In the genomic region with DNA sequence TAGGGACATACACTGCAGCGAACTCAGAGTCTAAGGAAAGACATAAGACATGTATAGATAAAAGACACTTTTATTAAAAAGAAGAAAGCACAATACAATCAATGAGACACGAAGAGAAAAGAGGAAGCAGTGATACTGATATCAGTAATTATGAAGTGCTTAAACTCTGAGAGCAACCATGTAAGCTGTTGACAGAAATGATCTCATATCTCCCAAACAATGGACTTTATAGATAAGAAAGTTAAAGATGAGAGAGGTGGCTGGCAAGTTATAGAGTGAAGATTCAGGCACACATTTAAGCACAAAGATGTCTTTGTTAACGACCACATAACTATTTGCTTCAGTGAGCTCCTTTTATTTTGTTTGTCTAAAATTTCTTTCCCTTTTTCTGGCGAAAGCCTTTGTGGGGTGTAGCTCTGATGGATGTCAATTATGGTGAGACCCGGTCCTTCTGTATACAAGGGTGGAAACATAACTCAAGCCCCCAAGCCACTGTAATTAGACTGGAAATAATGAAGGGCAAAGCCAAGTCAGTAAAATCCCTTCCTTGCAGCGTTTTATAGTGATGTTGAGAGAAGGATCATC, we compare ENCODE assay signal across 21 cellular contexts.
A peak's percentile ranks its signal among the peaks of the same experiment; 100 is the strongest.
DNase-seq lines count a peak whose midpoint lies in the region; ATAC-seq, FAIRE-seq and TF ChIP-seq lines count a peak whose summit lies in the region.
"Had no signal": no experiment of that assay in that cellular context is flagged by ENCODE, and none has a peak within 500 bp of the region (broad histone marks: within the 10 kb centered on the region; RNA-seq: fewer than 3 reads in every experiment).

No MANE protein-coding gene starts in this region.

- H4K20me1 ChIP-seq in HepG2 (ENCODE audit: insufficient read depth, low read length), result no peaks in the 10 kb centered on the region

- H3K56ac ChIP-seq in mesendoderm (ENCODE audit: low read length), result no peak overlapping the region

- DNase-seq in HepG2 (ENCODE audit: low spot score), result peak; percentile 4
- DNase-seq in right lobe of liver, result no peak
- no peak for DNase-seq in brain microvascular endothelial cell
- peak; percentile 37 for DNase-seq in mesendoderm
- DNase-seq in NCI-H446 (lab: John Stamatoyannopoulos, UW), result no peak
- DNase-seq: 8988T; activated CD4-positive, CD25-positive, alpha-beta regulatory T cell; activated CD8-positive, alpha-beta T cell treated with anti-CD3 and anti-CD28 coated beads, Interleukin-2, amount 10 ng/mL, durations not matched to agents 7 days and 5 days; activated T-cell treated with anti-CD3 and anti-CD28 coated beads, Interleukin-2, amount 50 U/mL, for 1 hour; DMS79 treated with DMSO at 0.1 percent for 48 hours; glutamatergic neuron; natural killer cell; NCI-H1105 treated with DMSO at 0.1 percent for 48 hours; NCI-H2081; NCI-H510A had no signal

- POLR2A ChIA-PET in HepG2 (lab: Yijun Ruan, JAX), result no interaction called here

- H4K8ac ChIP-seq in mesendoderm (ENCODE audit: low read depth, low read length), result no peak overlapping the region

- H3K4me2 ChIP-seq in HepG2 (ENCODE audit: low read depth, low read length) (no peak overlapping the region), mesendoderm (ENCODE audit: low read length) (no peak overlapping the region)

- intact Hi-C loops in HepG2 (cut with micrococcal nuclease; ENCODE audit: unreplicated experiment) (no loop called here), right lobe of liver (cut with DNase I) (no loop called here)

- no peak for TF ChIP-seq POLR2A in HepG2 (IDR thresholded peaks at IDR 0.05; ENCODE audit: insufficient read depth in 1 of 2, low read depth in 2 of 2, low read length in 2 of 2)
- no peak for TF ChIP-seq POLR2A in right lobe of liver (IDR thresholded peaks at IDR 0.05)

- H3K9me3 ChIP-seq in HepG2 (ENCODE audit: low read length), result no peaks in the 10 kb centered on the region
- H3K9me3 ChIP-seq in right lobe of liver, result no peaks in the 10 kb centered on the region
- H3K9me3 ChIP-seq: breast epithelium had no signal

- H3K79me2 ChIP-seq in HepG2 (ENCODE audit: insufficient read depth, low read length), result no peaks in the 10 kb centered on the region
- H3K79me2 ChIP-seq in mesendoderm (ENCODE audit: control insufficient read depth, insufficient read depth, low read length), result no peaks in the 10 kb centered on the region

- H3K18ac ChIP-seq in mesendoderm (ENCODE audit: low read length), result no peak overlapping the region

- no peaks in the 10 kb centered on the region for H3K27me3 ChIP-seq in HepG2 (ENCODE audit: control insufficient read depth in 1 of 2, insufficient read depth in 2 of 2, low read length in 2 of 2)
- no peaks in the 10 kb centered on the region for H3K27me3 ChIP-seq in right lobe of liver
- H3K27me3 ChIP-seq in brain microvascular endothelial cell (replicated peaks), result no peaks in the 10 kb centered on the region
- H3K27me3 ChIP-seq in mesendoderm (ENCODE audit: insufficient read depth, low read length, poor library complexity), result no peaks in the 10 kb centered on the region
- H3K27me3 ChIP-seq: breast epithelium had no signal

- H3K4me1 ChIP-seq in HepG2 (ENCODE audit: insufficient read depth, low read length) (peaks cover 5% of the 10 kb centered on the region; the same call in 1 of the 2 replicates), right lobe of liver (no peaks in the 10 kb centered on the region), mesendoderm (ENCODE audit: control insufficient read depth, low read depth, low read length) (no peaks in the 10 kb centered on the region)
- H3K4me1 ChIP-seq: breast epithelium had no signal

- H2BK5ac ChIP-seq in mesendoderm (ENCODE audit: low read length), result no peak overlapping the region

- no peak overlapping the region for H3K4me3 ChIP-seq in HepG2 (replicated peaks in 1 of 3; ENCODE audit: insufficient read depth in 1 of 3, low read depth in 2 of 3, low read length in 3 of 3)
- H3K4me3 ChIP-seq in right lobe of liver, result no peak overlapping the region
- no peak overlapping the region for H3K4me3 ChIP-seq in brain microvascular endothelial cell (ENCODE audit: low read depth, low read length)
- no peak overlapping the region for H3K4me3 ChIP-seq in mesendoderm (ENCODE audit: low read length)
- H3K4me3 ChIP-seq: breast epithelium, coronary artery had no signal

- CTCF ChIA-PET in HepG2 (lab: Yijun Ruan, JAX; ENCODE audit: low intra/inter-chr PET ratio, low total read pairs), result no interaction called here

- H3K36me3 ChIP-seq in HepG2 (replicated peaks in 1 of 2; ENCODE audit: control insufficient read depth in 1 of 2, insufficient read depth in 2 of 2, low read length in 2 of 2), result no peaks in the 10 kb centered on the region
- no peaks in the 10 kb centered on the region for H3K36me3 ChIP-seq in right lobe of liver
- H3K36me3 ChIP-seq in brain microvascular endothelial cell (replicated peaks), result no peaks in the 10 kb centered on the region
- no peaks in the 10 kb centered on the region for H3K36me3 ChIP-seq in mesendoderm (ENCODE audit: control insufficient read depth, insufficient read depth, low read length)
- H3K36me3 ChIP-seq: breast epithelium had no signal

- no peak overlapping the region for H3K27ac ChIP-seq in HepG2 (ENCODE audit: extremely low read length, insufficient read depth, low read length)
- H3K27ac ChIP-seq in right lobe of liver, result no peak overlapping the region
- peak overlapping the region; percentile 76 for H3K27ac ChIP-seq in brain microvascular endothelial cell
- no peak overlapping the region for H3K27ac ChIP-seq in mesendoderm (ENCODE audit: low read depth, low read length)
- H3K27ac ChIP-seq: coronary artery had no signal

- no peak for TF ChIP-seq EP300 in HepG2 (IDR thresholded peaks at IDR 0.05; ENCODE audit: low read depth in 2 of 2, low read length in 2 of 2)
- TF ChIP-seq EP300 in HepG2 (CRISPR knock-in tag; IDR thresholded peaks at IDR 0.05; ENCODE audit: borderline replicate concordance), result no peak

- H2AFZ ChIP-seq in HepG2 (ENCODE audit: low read length), result no peak overlapping the region

- H2BK15ac ChIP-seq in mesendoderm (replicated peaks; ENCODE audit: low read depth), result no peak overlapping the region

- H3K23ac ChIP-seq in mesendoderm (ENCODE audit: low read length), result no peak overlapping the region

- H3K79me1 ChIP-seq in mesendoderm (ENCODE audit: low read length), result no peaks in the 10 kb centered on the region

- ATAC-seq in HepG2 (no peak), right lobe of liver (no peak), GM21825 (IDR thresholded peaks at IDR 0.05; ENCODE audit: unreplicated experiment) (no peak), HG03159 (IDR thresholded peaks at IDR 0.05; ENCODE audit: unreplicated experiment) (no peak), GM18520 (IDR thresholded peaks at IDR 0.05; ENCODE audit: unreplicated experiment) (no peak)
- ATAC-seq: activated CD8-positive, alpha-beta T cell treated with anti-CD3 and anti-CD28 coated beads, Interleukin-2, amount 10 ng/mL, durations not matched to agents 7 days and 5 days; natural killer cell; stimulated activated effector memory CD8-positive, alpha-beta T cell treated with anti-CD3 and anti-CD28 coated beads, Interleukin-12 subunit alpha, Interleukin-12 subunit beta, amount 100 ng/mL, for 72 hours had no signal

- no peak overlapping the region for H3K4ac ChIP-seq in mesendoderm (ENCODE audit: low read depth, low read length)

- no peak for TF ChIP-seq RAD21 in HepG2 (CRISPR knock-in tag; IDR thresholded peaks at IDR 0.05)

- under 1% methylated on average over 6 of the region's 6 CpGs for WGBS in HepG2 (ENCODE audit: low lambda C conversion rate)
- WGBS in right lobe of liver (ENCODE audit: insufficient coverage, low coverage, low lambda C conversion rate, missing lambda C conversion rate), result 32% methylated on average over 6 of the region's 6 CpGs
- WGBS in mesendoderm (ENCODE audit: extremely low coverage, insufficient coverage, low lambda C conversion rate), result no CpG with 5 or more reads among the region's 6 CpGs

- FAIRE-seq in HepG2 (lab: Jason Lieb, UNC), result no peak

- no TSS peak for BruUV-seq in HepG2 (replicated peaks; lab: Mats Ljungman, UMichigan)

- in situ Hi-C loops in HepG2 (cut with HindIII; ENCODE audit: extremely low pct_ligation_motif_present, low pct_unique_long_range_greater_than_20kb), result no loop called here
- in situ Hi-C loops in brain microvascular endothelial cell (cut with HindIII; ENCODE audit: low pct_ligation_motif_present, low sequenced_read_pairs), result no loop called here

- no peak overlapping the region for H2BK120ac ChIP-seq in mesendoderm (ENCODE audit: low read depth, low read length)

- H3K9ac ChIP-seq in HepG2 (ENCODE audit: insufficient read depth, low read depth, low read length) (no peak overlapping the region), mesendoderm (ENCODE audit: low read length) (no peak overlapping the region)

- H2AK5ac ChIP-seq in mesendoderm (ENCODE audit: low read length), result no peak overlapping the region

- TF ChIP-seq CTCF in HepG2 (CRISPR knock-in tag; IDR thresholded peaks at IDR 0.05), result no peak
- TF ChIP-seq CTCF in right lobe of liver (IDR thresholded peaks at IDR 0.05), result no peak
- TF ChIP-seq CTCF in brain microvascular endothelial cell (IDR thresholded peaks at IDR 0.05; ENCODE audit: low read depth, low read length, missing control alignments), result no peak

- H4K5ac ChIP-seq in mesendoderm (ENCODE audit: low read length), result no peak overlapping the region

TF ChIP-seq in HepG2, 621 proteins besides CTCF, POLR2A, EP300 and RAD21:
- TF ChIP-seq MIER3 (CRISPR knock-in tag; IDR thresholded peaks at IDR 0.05; ENCODE audit: borderline replicate concordance) (no peak), SOX13 (IDR thresholded peaks at IDR 0.05) (no peak), SOX13 (CRISPR knock-in tag; conservative IDR thresholded peaks at IDR 0.05 in 1 of 2, IDR thresholded peaks at IDR 0.05 in 1 of 2) (peak in 1 of 2 experiments; percentile 57; a peak in 2 of 4 replicates)

Comparison
In these comparisons a context has a peak if more than half of its experiments do, and no peak if none do; other contexts are left out.
1. DNase-seq: peak in HepG2 (single experiment) and mesendoderm (single experiment); none in right lobe of liver (0 of 3), brain microvascular endothelial cell (single experiment) and NCI-H446 (0 of 2).